In the genomic region with DNA sequence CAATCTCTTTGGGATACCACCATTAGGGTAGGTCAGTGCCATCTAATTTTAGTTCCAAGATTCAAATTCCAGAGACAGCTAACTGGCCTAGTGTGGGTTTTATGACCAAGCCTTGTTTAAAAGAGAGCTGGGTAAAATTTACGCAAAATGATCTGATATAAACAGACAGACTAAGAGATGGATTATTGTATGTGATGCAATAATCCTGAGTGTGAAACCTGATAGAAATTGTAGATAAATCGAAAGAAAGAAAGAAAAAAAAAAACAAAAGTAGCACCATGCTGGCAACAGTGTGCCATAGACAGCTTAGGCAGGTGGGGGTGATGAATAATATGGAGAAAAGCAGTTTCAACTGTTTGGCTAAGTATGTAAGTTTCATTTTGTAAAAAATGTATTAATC, we compare ENCODE assay signal across 19 cellular contexts. TPM values are rescaled to one million over a fixed set of nuclear protein-coding genes. Genes with fewer than 3 reads are reported as not detected.
DNase-seq lines count a peak whose midpoint lies in the region; ATAC-seq and TF ChIP-seq lines count a peak whose summit lies in the region.
"Had no signal": no experiment of that assay in that cellular context is flagged by ENCODE, and none has a peak within 500 bp of the region (broad histone marks: within the 10 kb centered on the region; RNA-seq: fewer than 3 reads in every experiment).

No MANE protein-coding gene starts in this region.

- POLR2A ChIA-PET in activated CD4-positive, alpha-beta T cell treated with anti-CD3 and anti-CD28 coated beads, Interleukin-2, amount 10 ng/mL, durations not matched to agents 7 days and 5 days (lab: Charles Lee), result no interaction called here

- H3K4me1 Mint-ChIP-seq in activated CD4-positive, alpha-beta T cell treated with anti-CD3 and anti-CD28 coated beads, Interleukin-2, amount 10 ng/mL, durations not matched to agents 7 days and 5 days, result peaks cover 57% of the 10 kb centered on the region
- H3K4me1 Mint-ChIP-seq in Calu3 (ENCODE audit: low read depth, unreplicated experiment) (peaks cover 19% of the 10 kb centered on the region), natural killer cell (peaks cover 47 to 51% of the 10 kb centered on the region in 2 donors), CD14-positive monocyte (peaks cover 19% of the 10 kb centered on the region)
- H3K4me1 Mint-ChIP-seq in activated T-helper 1 cell treated with anti-CD3 and anti-CD28 coated beads, Interleukin-12 subunit alpha, Interleukin-12 subunit beta, Interleukin-2, Interleukin-4 antibody, amounts not matched to agents 30 ng/mL and 10 ng/mL and 1 ng/mL, durations not matched to agents 14 hours and 24 hours and 36 hours (ENCODE audit: low read depth), result peaks cover 52% of the 10 kb centered on the region

- ATAC-seq in natural killer cell, result no peak
- no peak for ATAC-seq in activated CD4-positive, CD25-positive, alpha-beta regulatory T cell treated with anti-CD3 and anti-CD28 coated beads, Interleukin-2, amount 50 U/mL, for 24 hours
- ATAC-seq: A549, right cardiac atrium had no signal

- peaks cover 35% of the 10 kb centered on the region for H3K9me3 Mint-ChIP-seq in activated CD4-positive, alpha-beta T cell treated with anti-CD3 and anti-CD28 coated beads, Interleukin-2, amount 10 ng/mL, durations not matched to agents 7 days and 5 days
- peaks cover 9% of the 10 kb centered on the region for H3K9me3 Mint-ChIP-seq in Calu3 (ENCODE audit: low read depth, unreplicated experiment)
- H3K9me3 Mint-ChIP-seq in activated T-helper 1 cell treated with anti-CD3 and anti-CD28 coated beads, Interleukin-12 subunit alpha, Interleukin-12 subunit beta, Interleukin-2, Interleukin-4 antibody, amounts not matched to agents 30 ng/mL and 10 ng/mL and 1 ng/mL, durations not matched to agents 14 hours and 24 hours and 36 hours, result peaks cover 19% of the 10 kb centered on the region
- no peaks in the 10 kb centered on the region for H3K9me3 Mint-ChIP-seq in natural killer cell
- peaks cover 19 to 41% (median 28%) of the 10 kb centered on the region in 7 donors for H3K9me3 Mint-ChIP-seq in CD14-positive monocyte

- CTCF ChIA-PET in activated CD4-positive, alpha-beta T cell treated with anti-CD3 and anti-CD28 coated beads, Interleukin-2, amount 10 ng/mL, durations not matched to agents 7 days and 5 days (lab: Charles Lee), result no interaction called here
- CTCF ChIA-PET in Calu3 (lab: Charles Lee), result no interaction called here

- intact Hi-C loops in Calu3 (cut with micrococcal nuclease; ENCODE audit: unreplicated experiment) (loop anchor here (5.0 kb wide), 2 partner anchors 163 to 233 kb away; no protein-coding TSS in a partner anchor), natural killer cell (cut with micrococcal nuclease) (loop anchor here (5.0 to 10.0 kb wide), 6 partner anchors 217 to 1445 kb away; a partner anchor contains a TSS), CD14-positive monocyte (cut with micrococcal nuclease) (loop anchor here in 1 of 2 donors (10.0 kb wide), 3 partner anchors 285 to 665 kb away; a partner anchor contains a TSS)
- intact Hi-C loops in activated T-helper 1 cell treated with anti-CD3 and anti-CD28 coated beads, Interleukin-12 subunit alpha, Interleukin-12 subunit beta, Interleukin-2, Interleukin-4 antibody, amounts not matched to agents 30 ng/mL and 10 ng/mL and 1 ng/mL, durations not matched to agents 14 hours and 24 hours and 36 hours (cut with micrococcal nuclease), result loop anchor here (5.0 to 10.0 kb wide), 6 partner anchors 675 to 1448 kb away; a partner anchor contains a TSS

- DNase-seq in activated CD4-positive, alpha-beta T cell treated with anti-CD3 and anti-CD28 coated beads, Interleukin-2, amount 10 ng/mL, durations not matched to agents 7 days and 5 days, result no peak
- no peak for DNase-seq in activated CD4-positive, alpha-beta T cell treated with anti-CD3 and anti-CD28 coated beads, Interleukin-2, amount 50 U/mL, for 1 hour
- DNase-seq in Calu3 (no peak), natural killer cell (no peak), NAMALWA (ENCODE audit: low spot score) (no peak), CD14-positive monocyte (ENCODE audit: low spot score) (no peak)
- DNase-seq in activated T-helper 1 cell treated with anti-CD3 and anti-CD28 coated beads, Interleukin-12 subunit alpha, Interleukin-12 subunit beta, Interleukin-2, Interleukin-4 antibody, amounts not matched to agents 30 ng/mL and 10 ng/mL and 1 ng/mL, durations not matched to agents 14 hours and 24 hours and 36 hours (ENCODE audit: low spot score), result no peak
- DNase-seq: C1 segment of cervical spinal cord, DMS53, KBM-7, midbrain, NCI-H1105 treated with DMSO at 0.1 percent for 48 hours, NCI-H2107, NCI-H526, right cardiac atrium, Right ventricle myocardium superior, WERI-Rb-1 had no signal

- peak overlapping the region; percentile 25 for H3K4me3 Mint-ChIP-seq in activated CD4-positive, alpha-beta T cell treated with anti-CD3 and anti-CD28 coated beads, Interleukin-2, amount 10 ng/mL, durations not matched to agents 7 days and 5 days
- H3K4me3 Mint-ChIP-seq in Calu3 (ENCODE audit: low read depth, unreplicated experiment), result peak overlapping the region; percentile 88
- peak overlapping the region; percentile 29 for H3K4me3 Mint-ChIP-seq in activated T-helper 1 cell treated with anti-CD3 and anti-CD28 coated beads, Interleukin-12 subunit alpha, Interleukin-12 subunit beta, Interleukin-2, Interleukin-4 antibody, amounts not matched to agents 30 ng/mL and 10 ng/mL and 1 ng/mL, durations not matched to agents 14 hours and 24 hours and 36 hours
- H3K4me3 Mint-ChIP-seq in natural killer cell, result no peak overlapping the region
- H3K4me3 Mint-ChIP-seq in CD14-positive monocyte, result no peak overlapping the region

- H3K36me3 Mint-ChIP-seq in activated CD4-positive, alpha-beta T cell treated with anti-CD3 and anti-CD28 coated beads, Interleukin-2, amount 10 ng/mL, durations not matched to agents 7 days and 5 days (ENCODE audit: low read depth), result peaks cover 65% of the 10 kb centered on the region
- H3K36me3 Mint-ChIP-seq in Calu3 (ENCODE audit: insufficient read depth, unreplicated experiment) (peaks cover 47% of the 10 kb centered on the region), natural killer cell (peaks cover 8% of the 10 kb centered on the region), CD14-positive monocyte (peaks cover 43 to 52% of the 10 kb centered on the region in 2 donors)
- H3K36me3 Mint-ChIP-seq in activated T-helper 1 cell treated with anti-CD3 and anti-CD28 coated beads, Interleukin-12 subunit alpha, Interleukin-12 subunit beta, Interleukin-2, Interleukin-4 antibody, amounts not matched to agents 30 ng/mL and 10 ng/mL and 1 ng/mL, durations not matched to agents 14 hours and 24 hours and 36 hours (ENCODE audit: low read depth), result peaks cover 54% of the 10 kb centered on the region

- H3K27ac Mint-ChIP-seq in activated CD4-positive, alpha-beta T cell treated with anti-CD3 and anti-CD28 coated beads, Interleukin-2, amount 10 ng/mL, durations not matched to agents 7 days and 5 days, result no peak overlapping the region
- H3K27ac Mint-ChIP-seq in Calu3 (ENCODE audit: unreplicated experiment) (peak overlapping the region; percentile 57), natural killer cell (peak overlapping the region; percentile 94), CD14-positive monocyte (no peak overlapping the region)
- H3K27ac Mint-ChIP-seq in activated T-helper 1 cell treated with anti-CD3 and anti-CD28 coated beads, Interleukin-12 subunit alpha, Interleukin-12 subunit beta, Interleukin-2, Interleukin-4 antibody, amounts not matched to agents 30 ng/mL and 10 ng/mL and 1 ng/mL, durations not matched to agents 14 hours and 24 hours and 36 hours, result peak overlapping the region; percentile 67

- TF ChIP-seq CTCF in Calu3 (IDR thresholded peaks at IDR 0.05; ENCODE audit: unreplicated experiment), result no peak
- no peak for TF ChIP-seq CTCF in natural killer cell (IDR thresholded peaks at IDR 0.05)
- no peak for TF ChIP-seq CTCF in CD14-positive monocyte (IDR thresholded peaks at IDR 0.05)

- H3K27me3 Mint-ChIP-seq in activated CD4-positive, alpha-beta T cell treated with anti-CD3 and anti-CD28 coated beads, Interleukin-2, amount 10 ng/mL, durations not matched to agents 7 days and 5 days, result peaks cover 1% of the 10 kb centered on the region
- H3K27me3 Mint-ChIP-seq in Calu3 (ENCODE audit: unreplicated experiment), result no peaks in the 10 kb centered on the region
- H3K27me3 Mint-ChIP-seq in activated T-helper 1 cell treated with anti-CD3 and anti-CD28 coated beads, Interleukin-12 subunit alpha, Interleukin-12 subunit beta, Interleukin-2, Interleukin-4 antibody, amounts not matched to agents 30 ng/mL and 10 ng/mL and 1 ng/mL, durations not matched to agents 14 hours and 24 hours and 36 hours (ENCODE audit: insufficient read depth), result no peaks in the 10 kb centered on the region
- no peaks in the 10 kb centered on the region for H3K27me3 Mint-ChIP-seq in natural killer cell (ENCODE audit: low read depth in 2 of 2)
- H3K27me3 Mint-ChIP-seq in CD14-positive monocyte (ENCODE audit: low read depth in 3 of 3), result no peaks in the 10 kb centered on the region

- BruUV-seq in Calu3 (replicated peaks; lab: Mats Ljungman, UMichigan), result no TSS peak

RNA-seq across cellular contexts. Expression of a gene that starts 2.9 kb away (rescaled TPM):
- 10 to 100 TPM; 14.4 to 16.8 TPM for total RNA-seq in activated CD4-positive, alpha-beta T cell treated with anti-CD3 and anti-CD28 coated beads, Interleukin-2, amount 10 ng/mL, durations not matched to agents 7 days and 5 days
- 11.0 and 11.6 TPM in 2 replicates for total RNA-seq in Calu3 (2022)
- 7.6 and 8.0 TPM in 2 replicates for total RNA-seq in activated T-helper 1 cell treated with anti-CD3 and anti-CD28 coated beads, Interleukin-12 subunit alpha, Interleukin-12 subunit beta, Interleukin-2, Interleukin-4 antibody, amounts not matched to agents 30 ng/mL and 10 ng/mL and 1 ng/mL, durations not matched to agents 14 hours and 24 hours and 36 hours
- 10 to 100 TPM; 12.8 to 21.7 (median 16.2) TPM for total RNA-seq in natural killer cell
- 1 to 10 TPM; 1.5 TPM for polyA plus RNA-seq in CD14-positive monocyte

Comparison
In these comparisons a context has a peak if more than half of its experiments do, and no peak if none do; other contexts are left out.
1. H3K27ac Mint-ChIP-seq: peak in Calu3 (single experiment), activated T-helper 1 cell treated with anti-CD3 and anti-CD28 coated beads, Interleukin-12 subunit alpha, Interleukin-12 subunit beta, Interleukin-2, Interleukin-4 antibody, amounts not matched to agents 30 ng/mL and 10 ng/mL and 1 ng/mL, durations not matched to agents 14 hours and 24 hours and 36 hours (single experiment) and natural killer cell (2 of 2); none in activated CD4-positive, alpha-beta T cell treated with anti-CD3 and anti-CD28 coated beads, Interleukin-2, amount 10 ng/mL, durations not matched to agents 7 days and 5 days (single experiment) and CD14-positive monocyte (0 of 7).
2. H3K4me3 Mint-ChIP-seq: peak in activated CD4-positive, alpha-beta T cell treated with anti-CD3 and anti-CD28 coated beads, Interleukin-2, amount 10 ng/mL, durations not matched to agents 7 days and 5 days (single experiment), Calu3 (single experiment) and activated T-helper 1 cell treated with anti-CD3 and anti-CD28 coated beads, Interleukin-12 subunit alpha, Interleukin-12 subunit beta, Interleukin-2, Interleukin-4 antibody, amounts not matched to agents 30 ng/mL and 10 ng/mL and 1 ng/mL, durations not matched to agents 14 hours and 24 hours and 36 hours (single experiment); none in natural killer cell (single experiment) and CD14-positive monocyte (0 of 2).